8 cellular contexts compared by ENCODE assay signal in the genomic region with DNA sequence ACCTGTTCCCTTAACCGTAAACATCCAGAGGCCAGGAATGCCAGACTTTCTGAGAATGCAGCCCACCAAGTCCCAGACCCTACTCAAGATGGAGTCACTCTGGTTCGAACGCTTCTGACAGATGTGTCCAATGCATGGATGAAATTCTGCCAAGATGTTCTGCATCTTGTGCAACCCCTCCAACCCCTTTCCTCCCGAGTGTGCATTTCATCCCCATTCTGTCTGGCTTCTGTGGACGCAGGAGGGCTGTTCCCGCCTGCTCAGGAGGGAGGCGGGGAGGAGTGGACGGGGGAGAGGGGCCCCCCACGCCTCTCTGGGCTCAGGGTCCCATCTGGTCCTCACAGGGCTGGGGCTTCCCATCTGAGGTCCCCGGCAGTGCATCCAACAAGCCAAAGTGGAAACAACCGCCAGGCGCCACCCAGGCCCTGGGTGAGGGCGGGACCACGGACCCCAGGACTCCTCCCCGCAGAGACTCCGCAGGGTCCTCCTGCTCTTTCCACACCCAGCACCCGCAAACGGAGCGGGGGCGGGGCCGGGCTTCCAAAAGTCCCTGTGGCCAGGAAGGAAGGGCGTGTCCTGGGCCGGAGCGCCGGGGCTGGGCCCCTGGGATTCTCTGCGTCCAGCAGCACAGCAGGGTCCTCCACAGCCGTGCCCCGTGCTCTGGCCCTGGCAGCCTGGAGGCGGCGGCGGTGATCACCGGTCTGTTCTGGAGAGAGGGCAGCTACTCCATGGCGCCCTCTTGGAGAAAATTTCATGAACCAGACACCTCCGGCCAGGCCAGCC. TPM values are rescaled to one million over a fixed set of nuclear protein-coding genes. Genes with fewer than 3 reads are reported as not detected.
DNase-seq lines count a peak whose midpoint lies in the region; ATAC-seq and TF ChIP-seq lines count a peak whose summit lies in the region.

No MANE protein-coding gene starts in this region.

- ATAC-seq in HG03095 (IDR thresholded peaks at IDR 0.05; ENCODE audit: unreplicated experiment) (peak; percentile 46), heart left ventricle (peak; percentile 48 to 88 (median 76)), HG02938 (IDR thresholded peaks at IDR 0.05; ENCODE audit: unreplicated experiment) (no peak), GM21423 (IDR thresholded peaks at IDR 0.05; ENCODE audit: unreplicated experiment) (no peak)
- peak; percentile 79 to 87 for ATAC-seq in activated naive CD4-positive, alpha-beta T cell treated with anti-CD3 and anti-CD28 coated beads, Interleukin-2, amount 50 U/mL, for 72 hours

- 6 to 13% (median 8%) methylated on average over 20 to 34 of the region's 34 CpGs for WGBS in heart left ventricle, 4 donors

- H3K4me3 ChIP-seq in heart left ventricle (peak overlapping the region in 10 of 12 donors; percentile 10 to 58 (median 48)), rectal smooth muscle tissue (ENCODE audit: low read length) (peak overlapping the region; percentile 56)

- H3K9ac ChIP-seq in rectal smooth muscle tissue (ENCODE audit: low read length): no peak overlapping the region

- H3K27me3 ChIP-seq in heart left ventricle (no peaks in the 10 kb centered on the region), rectal smooth muscle tissue (ENCODE audit: control insufficient read depth, insufficient read depth, low read length) (no peaks in the 10 kb centered on the region)

- peaks cover 0 to 26% (median 21%) of the 10 kb centered on the region in 9 donors for H3K36me3 ChIP-seq in heart left ventricle
- peaks cover 9% of the 10 kb centered on the region for H3K36me3 ChIP-seq in rectal smooth muscle tissue (ENCODE audit: control insufficient read depth, insufficient read depth, low read length)

- TF ChIP-seq CTCF in heart left ventricle (IDR thresholded peaks at IDR 0.05): peak in 8 of 12 donors; percentile 21 to 53 (median 40)

- DNase-seq in EH (ENCODE audit: low read depth) (peak; percentile 61), RPMI7951 (ENCODE audit: low read depth) (peak; percentile 75), heart left ventricle (peak; percentile 74 to 89 (median 81))
- DNase-seq in activated naive CD4-positive, alpha-beta T cell treated with anti-CD3 and anti-CD28 coated beads, Interleukin-2, amount 50 U/mL, for 72 hours (ENCODE audit: low spot score in 2 of 2): peak; percentile 69 to 75

- H3K36me3 Mint-ChIP-seq in activated naive CD4-positive, alpha-beta T cell treated with anti-CD3 and anti-CD28 coated beads, Interleukin-2, amount 50 U/mL, for 72 hours: no peaks in the 10 kb centered on the region

- H3K4me1 ChIP-seq in heart left ventricle: peaks cover 0 to 35% (median 22%) of the 10 kb centered on the region in 12 donors
- H3K4me1 ChIP-seq in rectal smooth muscle tissue (ENCODE audit: control insufficient read depth, insufficient read depth, low read length): peaks cover 3% of the 10 kb centered on the region

- H3K27ac ChIP-seq in heart left ventricle (peak overlapping the region in 10 of 12 donors; percentile 12 to 63 (median 46)), rectal smooth muscle tissue (ENCODE audit: low read depth, low read length) (no peak overlapping the region)

- no peak for TF ChIP-seq POLR2A in heart left ventricle (IDR thresholded peaks at IDR 0.05)

- intact Hi-C loops in heart left ventricle (cut with DNase I): loop anchor here in 2 of 10 donors (1.0 to 5.0 kb wide), 3 partner anchors 27 to 44 kb away; partner anchors contain the start of genes PTTG1IP (in 1 of the 2) and UBE2G2 (in 1 of the 2)

- H3K9me3 Mint-ChIP-seq in activated naive CD4-positive, alpha-beta T cell treated with anti-CD3 and anti-CD28 coated beads, Interleukin-2, amount 50 U/mL, for 72 hours: no peaks in the 10 kb centered on the region

- H3K9me3 ChIP-seq in heart left ventricle: no peaks in the 10 kb centered on the region

- H3K27ac Mint-ChIP-seq in activated naive CD4-positive, alpha-beta T cell treated with anti-CD3 and anti-CD28 coated beads, Interleukin-2, amount 50 U/mL, for 72 hours: peak overlapping the region in 1 of 2 donors; percentile 85

RNA-seq across cellular contexts. Expression of gene SUMO3, which starts 27.7 kb away (rescaled TPM):
- 88.6 and 100.0 TPM in 2 replicates for total RNA-seq in RPMI7951 (2014; rRNA removed; shearing (Covaris generic))
- total RNA-seq in activated naive CD4-positive, alpha-beta T cell treated with anti-CD3 and anti-CD28 coated beads, Interleukin-2, amount 50 U/mL, for 72 hours: 10 to 100 TPM; 72.8 to 81.2 TPM
- total RNA-seq in heart left ventricle: 10 to 100 TPM; 68.2 to 83.0 (median 78.1) TPM
- polyA plus RNA-seq in heart left ventricle: 100 to 1,000 TPM in 1 of 2 donors, 10 to 100 TPM in 1; 22.0 to 108 TPM

RNA-seq across cellular contexts. Expression of gene PTTG1IP, which starts 27.9 kb away (rescaled TPM):
- total RNA-seq in RPMI7951 (2014; rRNA removed; shearing (Covaris generic)): 241 and 255 TPM in 2 replicates
- total RNA-seq in activated naive CD4-positive, alpha-beta T cell treated with anti-CD3 and anti-CD28 coated beads, Interleukin-2, amount 50 U/mL, for 72 hours: 10 to 100 TPM; 61.7 to 99.8 TPM
- total RNA-seq in heart left ventricle: 100 to 1,000 TPM; 134 to 319 (median 172) TPM
- polyA plus RNA-seq in heart left ventricle: 100 to 1,000 TPM; 126 to 253 TPM

RNA-seq across cellular contexts. Expression of gene UBE2G2, which starts 44.0 kb away (rescaled TPM):
- total RNA-seq in RPMI7951 (2014; rRNA removed; shearing (Covaris generic)): 40.2 and 40.7 TPM in 2 replicates
- 100 to 1,000 TPM; 114 to 126 TPM for total RNA-seq in activated naive CD4-positive, alpha-beta T cell treated with anti-CD3 and anti-CD28 coated beads, Interleukin-2, amount 50 U/mL, for 72 hours
- total RNA-seq in heart left ventricle: 10 to 100 TPM; 57.4 to 84.4 (median 71.4) TPM
- polyA plus RNA-seq in heart left ventricle: 10 to 100 TPM; 44.3 to 60.0 TPM

Comparison
In these comparisons a context has a peak if more than half of its experiments do, and no peak if none do; other contexts are left out.
1. ATAC-seq: peak in HG03095 (single experiment), activated naive CD4-positive, alpha-beta T cell treated with anti-CD3 and anti-CD28 coated beads, Interleukin-2, amount 50 U/mL, for 72 hours (2 of 2) and heart left ventricle (4 of 4); none in HG02938 (single experiment) and GM21423 (single experiment).
2. Peak in every context shown above with its lines, with median percentiles within 50 percentile points of each other: DNase-seq.